In genomic region chr5:75365740-75366139, GRCh38 we compare ENCODE assay signal across 17 cellular contexts. TPM values are rescaled to one million over a fixed set of nuclear protein-coding genes. Genes with fewer than 3 reads are reported as not detected.
DNase-seq lines count a peak whose midpoint lies in the region; ATAC-seq and TF ChIP-seq lines count a peak whose summit lies in the region.
"Had no signal": no experiment of that assay in that cellular context is flagged by ENCODE, and none has a peak within 500 bp of the region (broad histone marks: within the 10 kb centered on the region; RNA-seq: fewer than 3 reads in every experiment).

No MANE protein-coding gene starts in this region.

- ATAC-seq in foreskin keratinocyte = peak; percentile 21

- H3K9ac ChIP-seq in SK-N-MC (ENCODE audit: insufficient read length) (no peak overlapping the region), neural cell (ENCODE audit: low read length) (no peak overlapping the region)

- no peak for TF ChIP-seq RAD21 in neural cell (conservative IDR thresholded peaks at IDR 0.05)

- H3K79me2 ChIP-seq in neural cell (replicated peaks; ENCODE audit: insufficient read depth, low read length) = no peaks in the 10 kb centered on the region

- intact Hi-C loops in testis (cut with DNase I; ENCODE audit: low total_unique reads) = no loop called here

- H4K20me1 ChIP-seq in neural cell (ENCODE audit: insufficient read depth) = no peaks in the 10 kb centered on the region

- H3K4me3 ChIP-seq in SK-N-MC = no peak overlapping the region
- H3K4me3 ChIP-seq in neural cell (ENCODE audit: low read length) = no peak overlapping the region
- H3K4me3 ChIP-seq in testis = no peak overlapping the region

- in situ Hi-C loops in GM13976 (cut with MboI; ENCODE audit: low sequenced_read_pairs, unreplicated experiment) = no loop called here

- H3K9me3 ChIP-seq in SK-N-MC (ENCODE audit: low read depth, low read length) = no peaks in the 10 kb centered on the region
- H3K9me3 ChIP-seq in neural cell (ENCODE audit: low read length) = no peaks in the 10 kb centered on the region
- no peaks in the 10 kb centered on the region for H3K9me3 ChIP-seq in testis
- H3K9me3 ChIP-seq: BE2C had no signal

- DNase-seq in HFFc6 (no peak), SK-N-MC (ENCODE audit: low read depth, low spot score) (no peak), foreskin keratinocyte (no peak), testis (no peak), AG08396 (ENCODE audit: low spot score) (no peak), GM13976 (ENCODE audit: low spot score) (no peak)
- DNase-seq: BE2C; CD4-positive, alpha-beta memory T cell; DND-41; GF-D8; NCI-H1436; NCI-H2081 treated with DMSO at 0.1 percent for 48 hours; NCI-H2227 treated with DMSO at 0.1 percent for 48 hours; NCI-H526; OCI-M1 had no signal

- H3F3A ChIP-seq in neural cell (ENCODE audit: insufficient read depth, low read length, poor library complexity, severe bottlenecking) = peaks cover 3% of the 10 kb centered on the region

- WGBS in testis, 2 donors = 22 to 48% methylated on average over 1 of the region's 1 CpG

- no peak overlapping the region for H3K4me3 Mint-ChIP-seq in HFFc6

- no peak for TF ChIP-seq EP300 in neural cell (conservative IDR thresholded peaks at IDR 0.05; ENCODE audit: poor library complexity, severe bottlenecking)

- H3K27me3 ChIP-seq in foreskin keratinocyte = no peaks in the 10 kb centered on the region
- H3K27me3 ChIP-seq in neural cell (ENCODE audit: insufficient read depth, low read depth, low read length) = no peaks in the 10 kb centered on the region
- no peaks in the 10 kb centered on the region for H3K27me3 ChIP-seq in testis
- H3K27me3 ChIP-seq: BE2C had no signal

- TF ChIP-seq POLR2A in testis (IDR thresholded peaks at IDR 0.05) = no peak

- no peaks in the 10 kb centered on the region; the same call in none of the 2 replicates for H3K27me3 Mint-ChIP-seq in HFFc6 (ENCODE audit: insufficient read depth)
- H3K27me3 Mint-ChIP-seq: CD4-positive, alpha-beta memory T cell had no signal

- H3K4me1 Mint-ChIP-seq in HFFc6 (ENCODE audit: low read depth) = peaks cover 30% of the 10 kb centered on the region

- H3K27ac ChIP-seq in SK-N-MC = peak overlapping the region; percentile 38; the same call in 1 of the 2 replicates
- no peak overlapping the region for H3K27ac ChIP-seq in foreskin keratinocyte
- no peak overlapping the region for H3K27ac ChIP-seq in neural cell (ENCODE audit: low read length)
- no peak overlapping the region for H3K27ac ChIP-seq in testis
- H3K27ac ChIP-seq: RWPE1 had no signal

- H3K36me3 Mint-ChIP-seq in HFFc6 (ENCODE audit: low read depth) = peaks cover 13% of the 10 kb centered on the region; the same call in 1 of the 2 replicates

- H3K27ac Mint-ChIP-seq in HFFc6 = peak overlapping the region; percentile 27

- H2AFZ ChIP-seq in neural cell (ENCODE audit: low read depth, low read length) = no peak overlapping the region

- H3K4me2 ChIP-seq in neural cell (ENCODE audit: low read length) = no peak overlapping the region

- TF ChIP-seq CTCF in HFFc6 (IDR thresholded peaks at IDR 0.05) (no peak), foreskin keratinocyte (conservative IDR thresholded peaks at IDR 0.05) (no peak), neural cell (IDR thresholded peaks at IDR 0.05; ENCODE audit: poor library complexity, severe bottlenecking) (no peak), testis (IDR thresholded peaks at IDR 0.05) (no peak), GM13976 (IDR thresholded peaks at IDR 0.05; ENCODE audit: borderline replicate concordance, control extremely low read depth, extremely low read depth, insufficient read depth, missing control alignments) (no peak)

- H3K36me3 ChIP-seq in SK-N-MC (ENCODE audit: insufficient read depth, low read length) = peaks cover 24% of the 10 kb centered on the region
- H3K36me3 ChIP-seq in neural cell (ENCODE audit: insufficient read depth, low read length) = no peaks in the 10 kb centered on the region
- no peaks in the 10 kb centered on the region for H3K36me3 ChIP-seq in testis (ENCODE audit: low read depth, missing control alignments)

- H3K4me1 ChIP-seq in foreskin keratinocyte = peaks cover 7% of the 10 kb centered on the region
- H3K4me1 ChIP-seq in testis = peaks cover 3% of the 10 kb centered on the region

- no peaks in the 10 kb centered on the region for H3K9me3 Mint-ChIP-seq in HFFc6
- H3K9me3 Mint-ChIP-seq: CD4-positive, alpha-beta memory T cell had no signal

- no peaks in the 10 kb centered on the region for H3K9me2 ChIP-seq in neural cell (ENCODE audit: insufficient read depth, low read length)

TF ChIP-seq in neural cell, 6 proteins besides CTCF, POLR2A, EP300 and RAD21:
- no peak for TF ChIP-seq EZH2 (IDR thresholded peaks at IDR 0.05; ENCODE audit: borderline replicate concordance, insufficient read depth, low read length, poor library complexity, severe bottlenecking)
- peak; percentile 3 for TF ChIP-seq POLR2AphosphoS5 (IDR thresholded peaks at IDR 0.05)

RNA-seq across cellular contexts. Expression of gene HMGCR, which starts 28.7 kb away (rescaled TPM):
- total RNA-seq in HFFc6 (2021; fragmentation: NEBNext Ultra II Directional; extraction: Animal tissue kit (Norgen Biotek cat#: 25700)) = 10 to 100 TPM; 22.6 to 26.4 (median 24.4) TPM
- 169 and 193 TPM in 2 replicates for total RNA-seq in foreskin keratinocyte
- 34.6 and 53.3 TPM in 2 replicates for polyA plus RNA-seq in foreskin keratinocyte
- 293 and 309 TPM in 2 replicates for polyA plus RNA-seq in neural cell
- polyA minus RNA-seq in neural cell = 568 and 581 TPM in 2 replicates
- total RNA-seq in testis = 10 to 100 TPM; 33.6 to 44.8 TPM
- polyA plus RNA-seq in testis (ENCODE audit: insufficient read depth, low read depth, low replicate concordance) = 49.8 TPM
